In the genomic region with DNA sequence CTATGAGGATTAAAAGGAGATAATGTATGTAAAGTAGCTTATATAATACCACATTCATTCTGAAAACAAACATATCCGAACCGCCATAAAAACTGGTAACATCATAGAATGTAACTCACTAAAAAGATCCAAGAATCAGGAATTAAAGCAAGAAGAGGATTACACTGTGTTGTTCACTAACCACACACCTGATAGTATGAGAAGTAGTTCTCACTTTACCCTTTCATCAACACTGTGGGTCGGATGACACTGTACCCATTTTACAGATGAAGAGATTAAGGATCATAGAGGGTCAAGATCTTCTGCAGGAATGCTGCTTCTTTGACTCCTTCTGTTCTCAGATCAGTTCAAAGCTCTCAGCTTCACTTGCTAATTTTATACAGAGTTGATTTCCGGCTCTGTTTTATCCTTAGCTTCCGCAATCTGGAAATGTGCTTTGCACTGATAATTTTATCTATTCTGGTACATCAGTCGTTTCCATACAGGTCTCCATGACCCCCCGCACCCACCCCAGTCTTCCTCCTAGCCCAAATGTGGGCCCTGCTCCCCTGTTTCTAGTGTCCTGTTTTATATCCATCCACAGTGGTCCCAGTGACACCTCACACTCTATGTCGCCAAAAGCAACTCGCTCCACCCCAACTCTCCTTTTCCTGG, we compare ENCODE assay signal across 21 cellular contexts.
"Had no signal": no experiment of that assay in that cellular context is flagged by ENCODE, and none has a peak within 500 bp of the region (broad histone marks: within the 10 kb centered on the region; RNA-seq: fewer than 3 reads in every experiment).

No MANE protein-coding gene starts in this region.

- H3K9me3 Mint-ChIP-seq: endodermal cell; memory B cell; mesothelial cell of epicardium; natural killer cell treated with Interleukin-12 subunit alpha and Interleukin-12 subunit beta and Interleukin-15 and Interleukin-18, amount 100 ng/mL, for 72 hours; neural progenitor cell; stimulated activated naive CD8-positive, alpha-beta T cell treated with anti-CD3 and anti-CD28 coated beads, Interleukin-15, Interleukin-2, amounts not matched to agents 100 ng/mL and 50 ng/mL, for 24 hours had no signal

- H3K27me3 ChIP-seq: foreskin keratinocyte, hepatocyte, neural progenitor cell, ovary, right atrium auricular region, upper lobe of left lung, uterus had no signal

- H3K9ac ChIP-seq: neural progenitor cell had no signal

- H2AFZ ChIP-seq: hepatocyte, neural progenitor cell had no signal

- H3K27ac ChIP-seq: foreskin keratinocyte, hepatocyte, left ventricle myocardium inferior, lower lobe of right lung, neural progenitor cell, ovary, right atrium auricular region, tibial artery, upper lobe of left lung, uterus had no signal

- H3K27me3 Mint-ChIP-seq: memory B cell had no signal

- H3K36me3 Mint-ChIP-seq: memory B cell; mesothelial cell of epicardium; natural killer cell treated with Interleukin-12 subunit alpha and Interleukin-12 subunit beta and Interleukin-15 and Interleukin-18, amount 100 ng/mL, for 72 hours; neural progenitor cell had no signal

- DNase-seq: effector CD4-positive, alpha-beta T cell; endodermal cell; foreskin keratinocyte; kidney; left cardiac atrium; left ventricle myocardium inferior; lower lobe of right lung; nucleus accumbens; ovary; small intestine; stimulated activated CD4-positive, alpha-beta T cell treated with anti-CD3 and anti-CD28 coated beads, Interleukin-2, amount 100 ng/mL, for 48 hours; tibial artery; upper lobe of left lung; uterus had no signal

- H3K79me2 ChIP-seq: hepatocyte had no signal

- H3K4me3 Mint-ChIP-seq: endodermal cell; memory B cell; mesothelial cell of epicardium; natural killer cell treated with Interleukin-12 subunit alpha and Interleukin-12 subunit beta and Interleukin-15 and Interleukin-18, amount 100 ng/mL, for 72 hours; neural progenitor cell; stimulated activated naive CD8-positive, alpha-beta T cell treated with anti-CD3 and anti-CD28 coated beads, Interleukin-15, Interleukin-2, amounts not matched to agents 100 ng/mL and 50 ng/mL, for 24 hours had no signal

- H3K27ac Mint-ChIP-seq: endodermal cell; memory B cell; mesothelial cell of epicardium; natural killer cell treated with Interleukin-12 subunit alpha and Interleukin-12 subunit beta and Interleukin-15 and Interleukin-18, amount 100 ng/mL, for 72 hours; neural progenitor cell; stimulated activated naive CD8-positive, alpha-beta T cell treated with anti-CD3 and anti-CD28 coated beads, Interleukin-15, Interleukin-2, amounts not matched to agents 100 ng/mL and 50 ng/mL, for 24 hours had no signal

- H3K4me2 ChIP-seq: hepatocyte, neural progenitor cell had no signal

- H3K36me3 ChIP-seq: left ventricle myocardium inferior, lower lobe of right lung, neural progenitor cell, ovary, right atrium auricular region, tibial artery, upper lobe of left lung, uterus had no signal

- H3K4me3 ChIP-seq: hepatocyte, left ventricle myocardium inferior, lower lobe of right lung, neural progenitor cell, ovary, right atrium auricular region, tibial artery, upper lobe of left lung, uterus had no signal

- H3K9me3 ChIP-seq: left ventricle myocardium inferior, lower lobe of right lung, ovary, right atrium auricular region, tibial artery, upper lobe of left lung, uterus had no signal

- H3K4me1 Mint-ChIP-seq: mesothelial cell of epicardium had no signal

- H3K4me1 ChIP-seq: foreskin keratinocyte, lower lobe of right lung, neural progenitor cell, right atrium auricular region, tibial artery, upper lobe of left lung, uterus had no signal
